Comparison of ENCODE assay signal across 8 cellular contexts in genomic region chr5:53482717-53483638, GRCh38. TPM values are rescaled to one million over a fixed set of nuclear protein-coding genes. Genes with fewer than 3 reads are reported as not detected.
DNase-seq lines count a peak whose midpoint lies in the region; ATAC-seq lines count a peak whose summit lies in the region.

No MANE protein-coding gene starts in this region.

- peak overlapping the region; percentile 88 for H3K4me3 Mint-ChIP-seq in activated naive CD8-positive, alpha-beta T cell treated with anti-CD3 and anti-CD28 coated beads, Interleukin-2, amount 10 ng/mL, durations not matched to agents 7 days and 5 days

- ATAC-seq in activated naive CD8-positive, alpha-beta T cell treated with anti-CD3 and anti-CD28 coated beads, Interleukin-2, amount 10 ng/mL, durations not matched to agents 7 days and 5 days (ENCODE audit: low read depth) = peak; percentile 10
- ATAC-seq in right cardiac atrium (peak; percentile 30 to 56), HG03097 (IDR thresholded peaks at IDR 0.05; ENCODE audit: low FRiP score, unreplicated experiment) (no peak)

- POLR2A ChIA-PET in activated naive CD8-positive, alpha-beta T cell treated with anti-CD3 and anti-CD28 coated beads, Interleukin-2, amount 10 ng/mL, durations not matched to agents 7 days and 5 days (lab: Charles Lee) = interaction anchor here (0.6 kb wide), 1 partner anchor 732 kb away, joined by 3 read pairs; no protein-coding TSS in a partner anchor

- H3K4me1 ChIP-seq in right cardiac atrium (ENCODE audit: control insufficient read depth, insufficient read depth, low read length) = no peaks in the 10 kb centered on the region

- DNase-seq in KBM-7 (peak; percentile 77), right cardiac atrium (peak; percentile 46 to 76 (median 75)), retina (peak; percentile 60), SKM-1 treated with dmso at 0.1 percent for 144 hours (lab: John Stamatoyannopoulos, UW; ENCODE audit: unreplicated experiment) (no peak)
- peak; percentile 44 for DNase-seq in activated naive CD8-positive, alpha-beta T cell treated with anti-CD3 and anti-CD28 coated beads, Interleukin-2, amount 10 ng/mL, durations not matched to agents 7 days and 5 days
- no peak for DNase-seq in NK-92 treated with Interleukin-12 subunit alpha and Interleukin-12 subunit beta, amount 100 ng/mL, for 24 hours (lab: John Stamatoyannopoulos, UW)

- in situ Hi-C loops in KBM-7 (cut with MboI; ENCODE audit: low pct_unique_long_range_greater_than_20kb, low sequenced_read_pairs) = loop anchor here (25.0 kb wide), 1 partner anchor 729 kb away; no protein-coding TSS in a partner anchor

- H3K36me3 Mint-ChIP-seq in activated naive CD8-positive, alpha-beta T cell treated with anti-CD3 and anti-CD28 coated beads, Interleukin-2, amount 10 ng/mL, durations not matched to agents 7 days and 5 days = no peaks in the 10 kb centered on the region

- peaks cover 54% of the 10 kb centered on the region for H3K27me3 Mint-ChIP-seq in activated naive CD8-positive, alpha-beta T cell treated with anti-CD3 and anti-CD28 coated beads, Interleukin-2, amount 10 ng/mL, durations not matched to agents 7 days and 5 days

- H3K4me3 ChIP-seq in GM08714 (ENCODE audit: low read length) = peak overlapping the region; percentile 62; the same call in 1 of the 2 replicates
- H3K4me3 ChIP-seq in right cardiac atrium (ENCODE audit: low read length) = peak overlapping the region; percentile 91

- intact Hi-C loops in right cardiac atrium (cut with DNase I) = loop anchor here in 1 of 4 donors (5.0 kb wide), 2 partner anchors 729 to 744 kb away; no protein-coding TSS in a partner anchor

- peaks cover 21% of the 10 kb centered on the region for H3K4me1 Mint-ChIP-seq in activated naive CD8-positive, alpha-beta T cell treated with anti-CD3 and anti-CD28 coated beads, Interleukin-2, amount 10 ng/mL, durations not matched to agents 7 days and 5 days

- WGBS in right cardiac atrium = 31% methylated on average over 35 of the region's 35 CpGs

- H3K27ac Mint-ChIP-seq in activated naive CD8-positive, alpha-beta T cell treated with anti-CD3 and anti-CD28 coated beads, Interleukin-2, amount 10 ng/mL, durations not matched to agents 7 days and 5 days = no peak overlapping the region

- H3K9me3 Mint-ChIP-seq in activated naive CD8-positive, alpha-beta T cell treated with anti-CD3 and anti-CD28 coated beads, Interleukin-2, amount 10 ng/mL, durations not matched to agents 7 days and 5 days = no peaks in the 10 kb centered on the region

- H3K27me3 ChIP-seq in right cardiac atrium (ENCODE audit: control insufficient read depth, insufficient read depth) = no peaks in the 10 kb centered on the region

- no peak overlapping the region for H3K27ac ChIP-seq in right cardiac atrium (ENCODE audit: low read length)

- H3K9me3 ChIP-seq in right cardiac atrium (ENCODE audit: control insufficient read depth, low read length) = no peaks in the 10 kb centered on the region

RNA-seq across cellular contexts. Expression of gene FST, which starts 2.5 kb away (rescaled TPM):
- total RNA-seq in activated naive CD8-positive, alpha-beta T cell treated with anti-CD3 and anti-CD28 coated beads, Interleukin-2, amount 10 ng/mL, durations not matched to agents 7 days and 5 days = under 1 TPM in 1 of 2 experiments, not detected in 1; 0.28 TPM
- 1 to 10 TPM; 2.3 to 7.1 (median 3.8) TPM for total RNA-seq in right cardiac atrium
- polyA plus RNA-seq in right cardiac atrium = 3.2 TPM

Comparison
In these comparisons a context has a peak if more than half of its experiments do, and no peak if none do; other contexts are left out.
1. DNase-seq: peak in KBM-7 (single experiment), activated naive CD8-positive, alpha-beta T cell treated with anti-CD3 and anti-CD28 coated beads, Interleukin-2, amount 10 ng/mL, durations not matched to agents 7 days and 5 days (single experiment), right cardiac atrium (3 of 3) and retina (single experiment); none in SKM-1 treated with dmso at 0.1 percent for 144 hours (single experiment) and NK-92 treated with Interleukin-12 subunit alpha and Interleukin-12 subunit beta, amount 100 ng/mL, for 24 hours (single experiment).